Comparison of ENCODE assay signal across 2 cellular contexts in genomic region chr12:46259713-46260112, GRCh38.
TF ChIP-seq lines count a peak whose summit lies in the region.

No MANE protein-coding gene starts in this region.

TF ChIP-seq in SK-N-SH, 30 proteins besides CTCF, POLR2A, EP300 and RAD21 (continued from another document):
- TF ChIP-seq PBX3 (IDR thresholded peaks at IDR 0.05) (no peak), EZH2phosphoT487 (IDR thresholded peaks at IDR 0.05; ENCODE audit: borderline replicate concordance, low read depth) (no peak), SMC3 (IDR thresholded peaks at IDR 0.05; ENCODE audit: low read depth, low read length) (no peak), USF1 (IDR thresholded peaks at IDR 0.05; ENCODE audit: borderline replicate concordance, low read depth) (no peak), SIN3A (IDR thresholded peaks at IDR 0.05; ENCODE audit: borderline replicate concordance, low read depth, low read length) (no peak), REST (IDR thresholded peaks at IDR 0.05; ENCODE audit: low read depth, low read length) (no peak), USF2 (IDR thresholded peaks at IDR 0.05; ENCODE audit: borderline replicate concordance, low read depth, low read length) (no peak), NRF1 (IDR thresholded peaks at IDR 0.05; ENCODE audit: low read depth, low read length) (no peak), MXI1 (IDR thresholded peaks at IDR 0.05; ENCODE audit: low read depth, low read length) (no peak), MEF2A (IDR thresholded peaks at IDR 0.05; ENCODE audit: borderline replicate concordance, low read depth) (no peak), RFX5 (IDR thresholded peaks at IDR 0.05; ENCODE audit: low read length) (no peak), POLR2AphosphoS5 (IDR thresholded peaks at IDR 0.05; ENCODE audit: low read depth, low read length) (no peak), IRF3 (IDR thresholded peaks at IDR 0.05; ENCODE audit: low read depth, low read length) (no peak)

TF ChIP-seq in SK-N-SH treated with all-trans-retinoic acid at 6 μM for 48 hours, 23 proteins besides CTCF, POLR2A, EP300 and RAD21 (continued from another document):
- TF ChIP-seq PATZ1 (CRISPR knock-in tag; IDR thresholded peaks at IDR 0.05; ENCODE audit: borderline replicate concordance): no peak
- no peak for TF ChIP-seq SNAI2 (CRISPR knock-in tag; IDR thresholded peaks at IDR 0.05)
- TF ChIP-seq OSR1 (CRISPR knock-in tag; IDR thresholded peaks at IDR 0.05): no peak
- no peak for TF ChIP-seq CSRNP3 (CRISPR knock-in tag; IDR thresholded peaks at IDR 0.05)
- TF ChIP-seq BACH2 (CRISPR knock-in tag; IDR thresholded peaks at IDR 0.05; ENCODE audit: borderline replicate concordance): no peak
- TF ChIP-seq ESRRG (CRISPR knock-in tag; IDR thresholded peaks at IDR 0.05): no peak
- TF ChIP-seq TCF4 (CRISPR knock-in tag; IDR thresholded peaks at IDR 0.05; ENCODE audit: borderline replicate concordance): no peak
